Comparison of ENCODE assay signal across 22 cellular contexts in the genomic region with DNA sequence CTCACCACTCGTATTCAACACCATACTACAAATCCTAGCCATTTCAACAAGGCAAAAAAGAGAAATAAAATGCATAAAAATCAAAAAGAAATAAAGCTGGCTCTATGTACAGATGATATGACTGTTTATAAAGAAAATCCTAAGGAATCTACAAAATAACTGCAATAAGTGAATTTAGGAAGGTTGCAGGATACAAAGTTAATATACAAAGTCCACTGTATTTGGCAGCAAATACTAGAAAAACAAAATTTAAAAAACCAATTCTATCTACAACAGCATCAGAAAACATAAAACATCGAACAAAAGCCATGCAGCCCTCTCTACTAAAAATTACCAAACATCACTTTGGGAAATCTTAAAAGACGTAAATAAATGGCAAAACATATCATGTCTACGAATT.
"Had no signal": no experiment of that assay in that cellular context is flagged by ENCODE, and none has a peak within 500 bp of the region (broad histone marks: within the 10 kb centered on the region; RNA-seq: fewer than 3 reads in every experiment).

No MANE protein-coding gene starts in this region.

- H2AFZ ChIP-seq: parathyroid adenoma had no signal

- H3K27ac ChIP-seq: foreskin keratinocyte, left lung, parathyroid adenoma, transverse colon, WERI-Rb-1 had no signal

- H3K4me1 ChIP-seq: parathyroid adenoma had no signal

- H3K4me3 ChIP-seq: left lung, transverse colon had no signal

- DNase-seq: activated CD4-positive, alpha-beta T cell treated with anti-CD3 and anti-CD28 coated beads for 1 hour; activated CD4-positive, alpha-beta T cell treated with anti-CD3 and anti-CD28 coated beads, Interleukin-2, amount 50 U/mL, for 1 hour; activated CD8-positive, alpha-beta memory T cell treated with anti-CD3 and anti-CD28 coated beads for 24 hours; activated CD8-positive, alpha-beta memory T cell treated with anti-CD3 and anti-CD28 coated beads, Interleukin-2, amount 50 U/mL, for 4 hours; activated effector memory CD4-positive, alpha-beta T cell treated with Interleukin-2 at 50 U/mL for 16 hours; activated naive CD4-positive, alpha-beta T cell treated with anti-CD3 and anti-CD28 coated beads, Interleukin-2, amount 10 ng/mL, durations not matched to agents 7 days and 5 days; activated T-cell treated with anti-CD3 and anti-CD28 coated beads, Interleukin-2, amount 50 U/mL, for 4 hours; aorta; effector CD4-positive, alpha-beta T cell; foreskin keratinocyte; left lung; small intestine; stimulated activated CD4-positive, alpha-beta T cell treated with anti-CD3 and anti-CD28 coated beads, Interleukin-2, amount 100 ng/mL, for 24 hours; stimulated activated naive B cell treated with anti-CD40 and anti-IgM and Interleukin-4, amounts not matched to agents 10 μg/mL and 1 μg/mL and 100 μg/mL, for 72 hours; T-helper 1 cell; transverse colon; WERI-Rb-1 had no signal

- ATAC-seq: activated T-cell treated with anti-CD3 and anti-CD28 coated beads, Interleukin-2, amount 50 U/mL, for 4 hours; foreskin keratinocyte; left lung; sciatic nerve; stimulated activated naive B cell treated with anti-CD40 and anti-IgM and Interleukin-4, amounts not matched to agents 10 μg/mL and 1 μg/mL and 100 μg/mL, for 72 hours had no signal

- H3K27me3 Mint-ChIP-seq: activated naive CD4-positive, alpha-beta T cell treated with anti-CD3 and anti-CD28 coated beads, Interleukin-2, amount 10 ng/mL, durations not matched to agents 7 days and 5 days; brain; dendritic cell treated with granulocyte-macrophage colony-stimulating factor and Interleukin-4, amounts not matched to agents 40 ng/mL and 50 ng/mL, for 4 days; stimulated activated naive B cell treated with anti-CD40 and anti-IgM and Interleukin-4, amounts not matched to agents 10 μg/mL and 1 μg/mL and 100 μg/mL, for 72 hours had no signal

- H3K36me3 ChIP-seq: left lung, transverse colon, WERI-Rb-1 had no signal

- H3K9ac ChIP-seq: parathyroid adenoma had no signal

- H3K4me3 Mint-ChIP-seq: activated naive CD4-positive, alpha-beta T cell treated with anti-CD3 and anti-CD28 coated beads, Interleukin-2, amount 10 ng/mL, durations not matched to agents 7 days and 5 days; brain; dendritic cell treated with granulocyte-macrophage colony-stimulating factor and Interleukin-4, amounts not matched to agents 40 ng/mL and 50 ng/mL, for 4 days; nephron had no signal

- H3K9me3 ChIP-seq: left lung, transverse colon had no signal

- H3K9me3 Mint-ChIP-seq: activated naive CD4-positive, alpha-beta T cell treated with anti-CD3 and anti-CD28 coated beads, Interleukin-2, amount 10 ng/mL, durations not matched to agents 7 days and 5 days; activated T-cell treated with anti-CD3 and anti-CD28 coated beads, Interleukin-2, amount 50 U/mL, for 4 hours; dendritic cell treated with granulocyte-macrophage colony-stimulating factor and Interleukin-4, amounts not matched to agents 40 ng/mL and 50 ng/mL, for 4 days had no signal

- H3K27ac Mint-ChIP-seq: activated naive CD4-positive, alpha-beta T cell treated with anti-CD3 and anti-CD28 coated beads, Interleukin-2, amount 10 ng/mL, durations not matched to agents 7 days and 5 days; dendritic cell treated with granulocyte-macrophage colony-stimulating factor and Interleukin-4, amounts not matched to agents 40 ng/mL and 50 ng/mL, for 4 days; nephron had no signal

- H3K27me3 ChIP-seq: foreskin keratinocyte, left lung, transverse colon had no signal
